Comparison of ENCODE assay signal across 1 cellular context in genomic region chr10:124100124-124100523, GRCh38.
TF ChIP-seq lines count a peak whose summit lies in the region.

No MANE protein-coding gene starts in this region.

TF ChIP-seq in HepG2, 621 proteins besides CTCF, POLR2A, EP300 and RAD21 (continued from another document):
- TF ChIP-seq HIC2 (CRISPR knock-in tag; IDR thresholded peaks at IDR 0.05; ENCODE audit: low read depth) (no peak), SP2 (CRISPR knock-in tag; IDR thresholded peaks at IDR 0.05) (no peak), ZNF772 (CRISPR knock-in tag; IDR thresholded peaks at IDR 0.05) (peak; percentile 95)
